22 cellular contexts compared by ENCODE assay signal in genomic region chr6:122248001-122248669, GRCh38.
"Had no signal": no experiment of that assay in that cellular context is flagged by ENCODE, and none has a peak within 500 bp of the region (broad histone marks: within the 10 kb centered on the region; RNA-seq: fewer than 3 reads in every experiment).

No MANE protein-coding gene starts in this region.

- H3K4me1 ChIP-seq: Peyer's patch, SJCRH30 had no signal

- H3K36me3 ChIP-seq: Peyer's patch, SJCRH30 had no signal

- ATAC-seq: PC-3, Right ventricle myocardium inferior, SK-N-SH treated with all-trans-retinoic acid at 6 μM for 48 hours had no signal

- H3K27me3 ChIP-seq: Peyer's patch, SJCRH30 had no signal

- DNase-seq: KBM-7, MV-4-11, NCI-H1048, NCI-H1105 treated with DMSO at 0.1 percent for 48 hours, NCI-H1417 treated with DMSO at 0.1 percent for 48 hours, NCI-H146, NCI-H187, NCI-H2029, NCI-H2081 treated with DMSO at 0.1 percent for 48 hours, NCI-H2171, NCI-H226, NCI-H446, NCI-H510A, NCI-H524 treated with DMSO at 0.1 percent for 48 hours, NCI-H69, NCI-H774, PC-3, SHP77 treated with DMSO at 0.1 percent for 48 hours, SJCRH30 had no signal

- H3K27ac ChIP-seq: Peyer's patch, SJCRH30 had no signal

- H3K9me3 ChIP-seq: SJCRH30 had no signal

- H3K4me3 ChIP-seq: Peyer's patch, SJCRH30 had no signal
